In the genomic region with DNA sequence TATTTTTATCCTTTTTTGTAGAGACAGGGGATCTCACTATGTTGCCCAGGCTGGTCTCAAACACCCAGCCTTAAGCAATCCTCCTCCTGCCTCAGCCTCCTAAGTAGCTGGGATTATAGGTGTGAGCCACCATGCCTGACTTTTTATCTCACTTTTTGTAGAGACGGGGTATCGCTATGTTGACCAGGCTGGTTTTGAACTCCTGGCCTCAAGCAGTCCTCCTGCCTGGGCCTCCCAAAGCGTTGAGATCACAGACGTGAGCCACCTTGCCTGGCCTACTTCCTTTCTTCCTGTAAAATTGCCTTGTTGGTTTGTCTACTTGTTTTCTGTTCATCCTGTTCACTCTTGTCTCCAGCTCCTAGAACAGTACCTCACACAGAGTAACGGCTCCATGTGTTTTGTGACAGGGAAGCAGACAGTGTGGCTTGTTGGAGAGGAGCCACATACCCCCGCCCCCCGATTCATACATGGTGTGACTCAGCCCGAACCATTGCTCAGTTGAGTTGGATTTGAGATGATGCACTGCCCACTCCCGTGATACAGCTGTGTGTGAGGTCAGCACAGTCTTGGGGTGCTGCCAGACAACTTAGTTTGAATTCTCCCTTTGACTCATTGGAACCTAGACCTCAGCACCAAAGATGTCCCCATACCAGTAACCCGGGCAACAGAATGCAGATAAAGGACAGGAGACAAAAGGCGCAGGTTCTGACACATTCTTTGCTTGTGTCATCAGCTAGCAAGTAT, we compare ENCODE assay signal across 1 cellular context.
TF ChIP-seq lines count a peak whose summit lies in the region.

No MANE protein-coding gene starts in this region.

TF ChIP-seq in WTC11, 78 proteins besides CTCF, POLR2A, EP300 and RAD21 (continued from another document):
- TF ChIP-seq, protein P1, sequence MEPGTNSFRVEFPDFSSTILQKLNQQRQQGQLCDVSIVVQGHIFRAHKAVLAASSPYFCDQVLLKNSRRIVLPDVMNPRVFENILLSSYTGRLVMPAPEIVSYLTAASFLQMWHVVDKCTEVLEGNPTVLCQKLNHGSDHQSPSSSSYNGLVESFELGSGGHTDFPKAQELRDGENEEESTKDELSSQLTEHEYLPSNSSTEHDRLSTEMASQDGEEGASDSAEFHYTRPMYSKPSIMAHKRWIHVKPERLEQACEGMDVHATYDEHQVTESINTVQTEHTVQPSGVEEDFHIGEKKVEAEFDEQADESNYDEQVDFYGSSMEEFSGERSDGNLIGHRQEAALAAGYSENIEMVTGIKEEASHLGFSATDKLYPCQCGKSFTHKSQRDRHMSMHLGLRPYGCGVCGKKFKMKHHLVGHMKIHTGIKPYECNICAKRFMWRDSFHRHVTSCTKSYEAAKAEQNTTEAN (CRISPR knock-in tag; IDR thresholded peaks at IDR 0.05): no peak
